ENCODE assay signal across 8 cellular contexts in genomic region chr17:50139950-50140885, GRCh38. TPM values are rescaled to one million over a fixed set of nuclear protein-coding genes. Genes with fewer than 3 reads are reported as not detected.
DNase-seq lines count a peak whose midpoint lies in the region; ATAC-seq and TF ChIP-seq lines count a peak whose summit lies in the region.

No MANE protein-coding gene starts in this region.

- no peaks in the 10 kb centered on the region for H3K27me3 Mint-ChIP-seq in T-helper 17 cell

- ATAC-seq in T-helper 17 cell, result peak; percentile 89
- peak; percentile 79 for ATAC-seq in left ventricle myocardium superior
- peak; percentile 71 to 82 for ATAC-seq in gastrocnemius medialis
- ATAC-seq in GM18511 (IDR thresholded peaks at IDR 0.05; ENCODE audit: unreplicated experiment), result no peak

- H3K4me3 ChIP-seq in adipocyte (ENCODE audit: low read length) (no peak overlapping the region), gastrocnemius medialis (no peak overlapping the region)

- peaks cover 77% of the 10 kb centered on the region for H3K4me1 Mint-ChIP-seq in T-helper 17 cell

- H3K4me3 Mint-ChIP-seq in T-helper 17 cell, result peak overlapping the region; percentile 91

- intact Hi-C loops in left ventricle myocardium superior (cut with micrococcal nuclease) (no loop called here), gastrocnemius medialis (cut with DNase I; ENCODE audit: low total_unique reads) (loop anchor here (1.0 kb wide), 1 partner anchor 21 kb away; no protein-coding TSS in a partner anchor)

- H3K9me3 ChIP-seq in KOPT-K1 (ENCODE audit: insufficient read depth, low read length, poor library complexity, severe bottlenecking), result no peaks in the 10 kb centered on the region
- no peaks in the 10 kb centered on the region for H3K9me3 ChIP-seq in T-helper 17 cell (ENCODE audit: control insufficient read depth, low read length, poor library complexity, severe bottlenecking)
- no peaks in the 10 kb centered on the region for H3K9me3 ChIP-seq in adipocyte (ENCODE audit: control insufficient read depth, low read length)
- H3K9me3 ChIP-seq in gastrocnemius medialis, result no peaks in the 10 kb centered on the region

- H3K4me1 ChIP-seq in adipocyte (ENCODE audit: control insufficient read depth, insufficient read depth, low read length) (peaks cover 8% of the 10 kb centered on the region), gastrocnemius medialis (peaks cover 5 to 19% of the 10 kb centered on the region in 2 donors)

- H3K27ac Mint-ChIP-seq in T-helper 17 cell, result peak overlapping the region; percentile 91

- peaks cover 22% of the 10 kb centered on the region for H3K36me3 Mint-ChIP-seq in T-helper 17 cell (ENCODE audit: low read depth)

- DNase-seq in 8988T, result peak; percentile 99
- peak; percentile 89 for DNase-seq in GM13977 (ENCODE audit: low spot score)
- DNase-seq in T-helper 17 cell, result peak; percentile 70 to 77 (median 71)
- peak; percentile 79 for DNase-seq in adipocyte (ENCODE audit: low read depth)
- peak; percentile 83 for DNase-seq in left ventricle myocardium superior
- peak; percentile 57 to 78 for DNase-seq in gastrocnemius medialis

- peak; percentile 90 for TF ChIP-seq CTCF in GM13977 (IDR thresholded peaks at IDR 0.05; ENCODE audit: extremely low read depth, insufficient read depth, missing control alignments)
- TF ChIP-seq CTCF in gastrocnemius medialis (IDR thresholded peaks at IDR 0.05 in 4 of 5, conservative IDR thresholded peaks at IDR 0.05 in 1 of 5), result peak; percentile 93 to 98 (median 97)

- H3K27me3 ChIP-seq in adipocyte (replicated peaks; ENCODE audit: control insufficient read depth, insufficient read depth, low read length), result no peaks in the 10 kb centered on the region
- H3K27me3 ChIP-seq in gastrocnemius medialis, result no peaks in the 10 kb centered on the region

- H3K27ac ChIP-seq in KOPT-K1 (ENCODE audit: low read depth, low read length, poor library complexity, severe bottlenecking) (peak overlapping the region; percentile 48), gastrocnemius medialis (peak overlapping the region in 3 of 4 donors; percentile 34 to 60 (median 53))

- in situ Hi-C loops in GM13977 (cut with MboI; ENCODE audit: low pct_unique_long_range_greater_than_20kb, low sequenced_read_pairs, unreplicated experiment) (no loop called here), gastrocnemius medialis (cut with MboI; ENCODE audit: low sequenced_read_pairs in 4 of 4) (no loop called here)

- H3K9ac ChIP-seq in adipocyte (ENCODE audit: low read length), result no peak overlapping the region

- H3K36me3 ChIP-seq in KOPT-K1 (ENCODE audit: insufficient read depth, low read length) (peaks cover 93% of the 10 kb centered on the region), adipocyte (ENCODE audit: control insufficient read depth, insufficient read depth, low read length, severe bottlenecking) (peaks cover 97% of the 10 kb centered on the region), gastrocnemius medialis (peaks cover 0 to 66% of the 10 kb centered on the region in 2 donors)

- no peak for TF ChIP-seq POLR2A in gastrocnemius medialis (IDR thresholded peaks at IDR 0.05)

RNA-seq across cellular contexts. Expression of gene SAMD14, which starts 10.3 kb away (rescaled TPM):
- total RNA-seq in T-helper 17 cell (1 to 10 TPM; 1.7 to 5.8 TPM), left ventricle myocardium superior (1.2 TPM), gastrocnemius medialis (1 to 10 TPM in 1 of 4 donors, under 1 TPM in 2, not detected in 1; 0.04 to 3.8 (median 0.31) TPM)

RNA-seq across cellular contexts. Expression of gene PPP1R9B, which starts 10.3 kb away (rescaled TPM):
- total RNA-seq in T-helper 17 cell (100 to 1,000 TPM in 1 of 2 donors, 10 to 100 TPM in 1; 82.9 to 111 TPM), left ventricle myocardium superior (37.6 TPM), gastrocnemius medialis (10 to 100 TPM in 2 of 4 donors, 1 to 10 TPM in 2; 4.7 to 18.8 (median 11.0) TPM)

RNA-seq across cellular contexts. Expression of gene SGCA, which starts 25.6 kb away (rescaled TPM):
- not detected for total RNA-seq in T-helper 17 cell
- total RNA-seq in left ventricle myocardium superior, result 155 TPM
- total RNA-seq in gastrocnemius medialis, result 100 to 1,000 TPM; 227 to 385 (median 292) TPM

RNA-seq across cellular contexts. Expression of gene PDK2, which starts 45.1 kb away (rescaled TPM):
- total RNA-seq in T-helper 17 cell (10 to 100 TPM; 19.9 to 20.9 TPM), left ventricle myocardium superior (277 TPM), gastrocnemius medialis (100 to 1,000 TPM; 111 to 335 (median 124) TPM)

Comparison
In these comparisons a context has a peak if more than half of its experiments do, and no peak if none do; other contexts are left out.
1. RNA of gene SGCA, which starts 25.6 kb away (total RNA-seq): 227 to 385 TPM in gastrocnemius medialis and 155 TPM in left ventricle myocardium superior (single experiment); not detected in T-helper 17 cell; every median in the first group is over 100 times any median in the second.
2. Peak in every context shown above with its lines, with median percentiles within 50 percentile points of each other: DNase-seq.